23 cellular contexts compared by ENCODE assay signal in the genomic region with DNA sequence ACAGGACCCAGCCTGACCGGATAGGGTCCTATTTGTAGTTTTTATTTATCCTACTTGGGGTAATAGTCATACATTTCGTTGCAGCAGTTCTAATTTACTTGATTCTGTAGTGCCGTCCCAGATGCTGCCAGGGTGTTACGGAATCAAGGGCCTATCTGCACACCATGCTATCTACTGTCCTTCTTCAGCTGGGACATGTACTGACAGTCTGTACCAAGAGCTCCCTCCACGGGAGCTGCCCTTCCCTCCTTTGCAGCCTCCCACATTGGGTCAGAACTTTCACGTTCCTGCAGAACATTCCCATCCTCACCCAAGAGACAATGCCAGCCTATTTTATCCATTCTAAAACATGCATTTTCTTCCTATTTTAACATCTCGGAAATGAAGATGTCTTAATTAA. TPM values are rescaled to one million over a fixed set of nuclear protein-coding genes. Genes with fewer than 3 reads are reported as not detected.
"Had no signal": no experiment of that assay in that cellular context is flagged by ENCODE, and none has a peak within 500 bp of the region (broad histone marks: within the 10 kb centered on the region; RNA-seq: fewer than 3 reads in every experiment).

No MANE protein-coding gene starts in this region.

- H3K4me2 ChIP-seq: smooth muscle cell had no signal

- H3K9me3 ChIP-seq: neutrophil, pancreas had no signal

- H3K4me1 Mint-ChIP-seq: mesothelial cell of epicardium had no signal

- H3K27me3 ChIP-seq: foreskin keratinocyte, neutrophil, pancreas had no signal

- H3K4me3 ChIP-seq: pancreas, smooth muscle cell had no signal

- ATAC-seq: activated CD8-positive, alpha-beta T cell treated with anti-CD3 and anti-CD28 coated beads, Interleukin-2, amount 10 ng/mL, durations not matched to agents 7 days and 5 days; pancreas; sciatic nerve; stimulated activated naive B cell treated with anti-CD40 and anti-IgM and Interleukin-4, amounts not matched to agents 10 μg/mL and 1 μg/mL and 100 μg/mL, for 72 hours had no signal

- H3K27me3 Mint-ChIP-seq: activated CD4-positive, alpha-beta T cell treated with anti-CD3 and anti-CD28 coated beads, Interleukin-2, amount 10 ng/mL, durations not matched to agents 24 days and 14 days had no signal

- H3K27ac ChIP-seq: foreskin keratinocyte, pancreas had no signal

- H3K9me3 Mint-ChIP-seq: activated CD4-positive, alpha-beta T cell treated with anti-CD3 and anti-CD28 coated beads, Interleukin-2, amount 10 ng/mL, durations not matched to agents 24 days and 14 days; activated T-cell treated with anti-CD3 and anti-CD28 coated beads, Interleukin-2, amount 50 U/mL, for 24 hours; activated T-helper 2 cell treated with anti-CD3 and anti-CD28 coated beads, Interferon-gamma antibody, Interleukin-2, Interleukin-4, amounts not matched to agents 10 μg/mL and 5 μg/mL and 100 μg/mL, durations not matched to agents 14 hours and 24 hours and 36 hours; natural killer cell treated with Interleukin-12 subunit alpha and Interleukin-12 subunit beta and Interleukin-15 and Interleukin-18, amount 100 ng/mL, for 72 hours; stimulated activated naive B cell treated with anti-CD40 and anti-IgM and Interleukin-4, amounts not matched to agents 10 μg/mL and 1 μg/mL and 100 μg/mL, for 72 hours had no signal

- H3K4me1 ChIP-seq: pancreas had no signal

- H3K4me3 Mint-ChIP-seq: activated CD4-positive, alpha-beta T cell treated with anti-CD3 and anti-CD28 coated beads, Interleukin-2, amount 10 ng/mL, durations not matched to agents 24 days and 14 days; activated CD8-positive, alpha-beta T cell treated with anti-CD3 and anti-CD28 coated beads, Interleukin-2, amount 10 ng/mL, durations not matched to agents 7 days and 5 days; activated T-cell treated with anti-CD3 and anti-CD28 coated beads, Interleukin-2, amount 50 U/mL, for 24 hours; endodermal cell; mesothelial cell of epicardium; natural killer cell treated with Interleukin-12 subunit alpha and Interleukin-12 subunit beta and Interleukin-15 and Interleukin-18, amount 100 ng/mL, for 72 hours; stimulated activated naive B cell treated with anti-CD40 and anti-IgM and Interleukin-4, amounts not matched to agents 10 μg/mL and 1 μg/mL and 100 μg/mL, for 72 hours had no signal

- H3K36me3 ChIP-seq: neutrophil, pancreas had no signal

- DNase-seq: activated CD4-positive, alpha-beta T cell treated with anti-CD3 and anti-CD28 coated beads, Interleukin-2, amount 10 ng/mL, durations not matched to agents 24 days and 14 days; activated CD4-positive, CD25-positive, alpha-beta regulatory T cell; activated CD8-positive, alpha-beta T cell treated with anti-CD3 and anti-CD28 coated beads, Interleukin-2, amount 10 ng/mL, durations not matched to agents 7 days and 5 days; activated naive CD4-positive, alpha-beta T cell treated with Interleukin-2 at 50 U/mL for 16 hours; activated T-cell treated with anti-CD3 and anti-CD28 coated beads, Interleukin-2, amount 50 U/mL, for 24 hours; endodermal cell; pancreas; stimulated activated CD4-positive, alpha-beta T cell treated with anti-CD3 and anti-CD28 coated beads, Interleukin-4, amount 100 ng/mL, for 24 hours; stimulated activated naive B cell treated with anti-CD40 and anti-IgM and Interleukin-4, amounts not matched to agents 10 μg/mL and 1 μg/mL and 100 μg/mL, for 72 hours had no signal

- H3K27ac Mint-ChIP-seq: activated CD4-positive, alpha-beta T cell treated with anti-CD3 and anti-CD28 coated beads, Interleukin-2, amount 10 ng/mL, durations not matched to agents 24 days and 14 days; activated T-helper 2 cell treated with anti-CD3 and anti-CD28 coated beads, Interferon-gamma antibody, Interleukin-2, Interleukin-4, amounts not matched to agents 10 μg/mL and 5 μg/mL and 100 μg/mL, durations not matched to agents 14 hours and 24 hours and 36 hours; endodermal cell; mesothelial cell of epicardium; natural killer cell treated with Interleukin-12 subunit alpha and Interleukin-12 subunit beta and Interleukin-15 and Interleukin-18, amount 100 ng/mL, for 72 hours had no signal

RNA-seq across cellular contexts. Expression of gene WAS, which starts 19.6 kb away (rescaled TPM):
- total RNA-seq: dermis microvascular lymphatic vessel endothelial cell, epithelial cell of proximal tubule, pulmonary artery endothelial cell had no signal

RNA-seq across cellular contexts. Expression of gene GLOD5, which starts 58.3 kb away (rescaled TPM):
- total RNA-seq: activated CD4-positive, alpha-beta T cell treated with anti-CD3 and anti-CD28 coated beads, Interleukin-2, amount 10 ng/mL, durations not matched to agents 24 days and 14 days; activated CD8-positive, alpha-beta T cell treated with anti-CD3 and anti-CD28 coated beads, Interleukin-2, amount 10 ng/mL, durations not matched to agents 7 days and 5 days; activated T-helper 2 cell treated with anti-CD3 and anti-CD28 coated beads, Interferon-gamma antibody, Interleukin-2, Interleukin-4, amounts not matched to agents 10 μg/mL and 5 μg/mL and 100 μg/mL, durations not matched to agents 14 hours and 24 hours and 36 hours; dermis microvascular lymphatic vessel endothelial cell; endodermal cell; epithelial cell of proximal tubule; fibroblast of lung; foreskin keratinocyte; lung microvascular endothelial cell; mesothelial cell of epicardium; natural killer cell treated with Interleukin-12 subunit alpha and Interleukin-12 subunit beta and Interleukin-15 and Interleukin-18, amount 100 ng/mL, for 72 hours; pulmonary artery endothelial cell; sciatic nerve; smooth muscle cell; ureter had no signal
- polyA plus RNA-seq: fibroblast of lung, foreskin keratinocyte, keratinocyte, smooth muscle cell had no signal
